In the genomic region with DNA sequence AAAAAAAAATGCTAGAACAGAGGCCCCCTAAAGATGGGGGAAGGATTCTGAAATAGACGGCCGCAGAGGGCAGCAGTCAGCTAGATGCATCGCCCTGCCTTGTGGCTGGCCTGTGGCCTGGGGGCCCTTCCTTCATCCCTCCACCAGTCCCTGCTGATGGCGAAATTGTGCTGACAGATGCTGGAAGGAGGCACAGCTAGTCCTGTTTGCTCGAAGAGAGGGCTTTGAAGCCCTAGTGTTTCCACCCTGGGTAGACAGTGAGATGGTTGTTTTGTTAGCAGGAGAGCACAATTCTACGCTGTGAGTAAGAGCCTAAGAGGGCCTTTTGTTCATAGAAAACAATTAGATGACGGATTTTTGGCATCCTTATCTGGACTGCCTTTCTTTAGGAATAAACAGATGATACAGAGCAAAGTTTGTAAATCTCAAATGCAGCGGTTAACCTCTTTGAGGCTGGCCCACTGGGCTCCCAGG, we compare ENCODE assay signal across 15 cellular contexts. TPM values are rescaled to one million over a fixed set of nuclear protein-coding genes. Genes with fewer than 3 reads are reported as not detected.
A peak's percentile ranks its signal among the peaks of the same experiment; 100 is the strongest.
DNase-seq lines count a peak whose midpoint lies in the region; ATAC-seq and TF ChIP-seq lines count a peak whose summit lies in the region.
"Had no signal": no experiment of that assay in that cellular context is flagged by ENCODE, and none has a peak within 500 bp of the region (broad histone marks: within the 10 kb centered on the region; RNA-seq: fewer than 3 reads in every experiment).

No MANE protein-coding gene starts in this region.

- H3K27me3 Mint-ChIP-seq in neural crest cell (ENCODE audit: low read depth): no peaks in the 10 kb centered on the region
- H3K27me3 Mint-ChIP-seq in activated naive CD8-positive, alpha-beta T cell treated with anti-CD3 and anti-CD28 coated beads, Interleukin-2, amount 50 U/mL, for 24 hours: no peaks in the 10 kb centered on the region
- H3K27me3 Mint-ChIP-seq: activated CD4-positive, alpha-beta T cell treated with anti-CD3 and anti-CD28 coated beads, Interleukin-2, amount 10 ng/mL, durations not matched to agents 7 days and 5 days; activated naive CD4-positive, alpha-beta T cell treated with anti-CD3 and anti-CD28 coated beads, Interleukin-2, amount 10 ng/mL, durations not matched to agents 7 days and 5 days; stimulated activated naive CD8-positive, alpha-beta T cell treated with anti-CD3 and anti-CD28 coated beads, Interleukin-15, Interleukin-2, amounts not matched to agents 100 ng/mL and 50 ng/mL, for 24 hours had no signal

- 61% methylated on average over 8 of the region's 8 CpGs for WGBS in smooth muscle cell (ENCODE audit: low lambda C conversion rate)

- no peak for TF ChIP-seq CTCF in AG04450 (IDR thresholded peaks at IDR 0.05; ENCODE audit: low read depth, low read length)
- peak; percentile 12 for TF ChIP-seq CTCF in fibroblast of the aortic adventitia (IDR thresholded peaks at IDR 0.05; ENCODE audit: insufficient read depth, low read length)
- no peak for TF ChIP-seq CTCF in neural crest cell (conservative IDR thresholded peaks at IDR 0.05)
- TF ChIP-seq CTCF in smooth muscle cell (IDR thresholded peaks at IDR 0.05; ENCODE audit: borderline replicate concordance, insufficient read depth, poor library complexity, severe bottlenecking): no peak

- H2AFZ ChIP-seq in smooth muscle cell (ENCODE audit: low read depth): no peak overlapping the region
- H2AFZ ChIP-seq: parathyroid adenoma had no signal

- no peak for DNase-seq in AG04450 (ENCODE audit: low read depth, low spot score)
- peak in 56 of 58 donors; percentile 12 to 97 (median 74) for DNase-seq in anterior cingulate cortex (lab: John Stamatoyannopoulos, UW)
- peak; percentile 91 for DNase-seq in fibroblast of the aortic adventitia (ENCODE audit: low read depth)
- DNase-seq in neural crest cell (ENCODE audit: low read depth, low spot score): peak; percentile 8
- no peak for DNase-seq in smooth muscle cell (lab: John Stamatoyannopoulos, UW; ENCODE audit: unreplicated experiment)
- no peak for DNase-seq in activated naive CD8-positive, alpha-beta T cell treated with anti-CD3 and anti-CD28 coated beads, Interleukin-2, amount 50 U/mL, for 24 hours
- DNase-seq in NCI-H2196 treated with DMSO at 0.1 percent for 48 hours (lab: John Stamatoyannopoulos, UW; ENCODE audit: unreplicated experiment): no peak
- DNase-seq: activated CD4-positive, alpha-beta T cell treated with anti-CD3 and anti-CD28 coated beads, Interleukin-2, amount 10 ng/mL, durations not matched to agents 7 days and 5 days; activated naive CD4-positive, alpha-beta T cell treated with anti-CD3 and anti-CD28 coated beads, Interleukin-2, amount 10 ng/mL, durations not matched to agents 7 days and 5 days; central memory CD4-positive, alpha-beta T cell; NCI-H2081; NCI-H748 treated with DMSO at 0.1 percent for 48 hours had no signal

- peaks cover 6% of the 10 kb centered on the region for H3K9me3 Mint-ChIP-seq in neural crest cell
- peaks cover 4% of the 10 kb centered on the region for H3K9me3 Mint-ChIP-seq in activated naive CD8-positive, alpha-beta T cell treated with anti-CD3 and anti-CD28 coated beads, Interleukin-2, amount 50 U/mL, for 24 hours
- H3K9me3 Mint-ChIP-seq: activated CD4-positive, alpha-beta T cell treated with anti-CD3 and anti-CD28 coated beads, Interleukin-2, amount 10 ng/mL, durations not matched to agents 7 days and 5 days; stimulated activated naive CD8-positive, alpha-beta T cell treated with anti-CD3 and anti-CD28 coated beads, Interleukin-15, Interleukin-2, amounts not matched to agents 100 ng/mL and 50 ng/mL, for 24 hours had no signal

- peaks cover 40% of the 10 kb centered on the region for H3K36me3 Mint-ChIP-seq in neural crest cell (ENCODE audit: low read depth)
- H3K36me3 Mint-ChIP-seq in activated naive CD8-positive, alpha-beta T cell treated with anti-CD3 and anti-CD28 coated beads, Interleukin-2, amount 50 U/mL, for 24 hours (ENCODE audit: low read depth): peaks cover 53% of the 10 kb centered on the region

- no peak for ATAC-seq in activated naive CD8-positive, alpha-beta T cell treated with anti-CD3 and anti-CD28 coated beads, Interleukin-2, amount 50 U/mL, for 24 hours
- no peak for ATAC-seq in HG02970 (IDR thresholded peaks at IDR 0.05; ENCODE audit: low FRiP score, unreplicated experiment)

- H3K27ac ChIP-seq in AG04450 (ENCODE audit: low read depth, low read length) (peak overlapping the region; percentile 12), smooth muscle cell (ENCODE audit: low read depth) (no peak overlapping the region)
- H3K27ac ChIP-seq: parathyroid adenoma had no signal

- peaks cover 25% of the 10 kb centered on the region for H3K36me3 ChIP-seq in smooth muscle cell (ENCODE audit: low read depth)

- CTCF ChIA-PET in AG04450 (lab: Charles Lee): interaction anchor here (1.1 kb wide), 1 partner anchor 329 kb away, joined by 3 read pairs; no protein-coding TSS in a partner anchor

- no peaks in the 10 kb centered on the region for H3K4me1 ChIP-seq in smooth muscle cell (ENCODE audit: low read depth)
- H3K4me1 ChIP-seq: parathyroid adenoma had no signal

- peak overlapping the region; percentile 58 for H3K27ac Mint-ChIP-seq in neural crest cell (ENCODE audit: unreplicated experiment)
- H3K27ac Mint-ChIP-seq in activated naive CD8-positive, alpha-beta T cell treated with anti-CD3 and anti-CD28 coated beads, Interleukin-2, amount 50 U/mL, for 24 hours: no peak overlapping the region
- H3K27ac Mint-ChIP-seq: activated CD4-positive, alpha-beta T cell treated with anti-CD3 and anti-CD28 coated beads, Interleukin-2, amount 10 ng/mL, durations not matched to agents 7 days and 5 days; activated naive CD4-positive, alpha-beta T cell treated with anti-CD3 and anti-CD28 coated beads, Interleukin-2, amount 10 ng/mL, durations not matched to agents 7 days and 5 days; stimulated activated naive CD8-positive, alpha-beta T cell treated with anti-CD3 and anti-CD28 coated beads, Interleukin-15, Interleukin-2, amounts not matched to agents 100 ng/mL and 50 ng/mL, for 24 hours had no signal

- no peaks in the 10 kb centered on the region for H3F3A ChIP-seq in smooth muscle cell (ENCODE audit: low read depth)

- no peak overlapping the region for H3K4me2 ChIP-seq in smooth muscle cell

- H3K9me3 ChIP-seq in AG04450 (ENCODE audit: control insufficient read depth, insufficient read depth, low read length): no peaks in the 10 kb centered on the region
- H3K9me3 ChIP-seq in smooth muscle cell (replicated peaks; ENCODE audit: low read depth): no peaks in the 10 kb centered on the region

- no peaks in the 10 kb centered on the region for H3K79me2 ChIP-seq in smooth muscle cell (ENCODE audit: low read depth)
- H3K79me2 ChIP-seq: parathyroid adenoma had no signal

- no peak overlapping the region for H3K9ac ChIP-seq in smooth muscle cell (ENCODE audit: low read depth)
- H3K9ac ChIP-seq: parathyroid adenoma had no signal

- no peak overlapping the region for H3K4me3 Mint-ChIP-seq in neural crest cell
- H3K4me3 Mint-ChIP-seq in activated naive CD8-positive, alpha-beta T cell treated with anti-CD3 and anti-CD28 coated beads, Interleukin-2, amount 50 U/mL, for 24 hours: no peak overlapping the region
- H3K4me3 Mint-ChIP-seq: activated CD4-positive, alpha-beta T cell treated with anti-CD3 and anti-CD28 coated beads, Interleukin-2, amount 10 ng/mL, durations not matched to agents 7 days and 5 days; activated naive CD4-positive, alpha-beta T cell treated with anti-CD3 and anti-CD28 coated beads, Interleukin-2, amount 10 ng/mL, durations not matched to agents 7 days and 5 days; stimulated activated naive CD8-positive, alpha-beta T cell treated with anti-CD3 and anti-CD28 coated beads, Interleukin-15, Interleukin-2, amounts not matched to agents 100 ng/mL and 50 ng/mL, for 24 hours had no signal

- H3K27me3 ChIP-seq in AG04450 (ENCODE audit: control insufficient read depth, insufficient read depth, low read length) (no peaks in the 10 kb centered on the region), smooth muscle cell (ENCODE audit: low read depth) (no peaks in the 10 kb centered on the region)

- H4K20me1 ChIP-seq in smooth muscle cell (ENCODE audit: low read depth): no peaks in the 10 kb centered on the region

- H3K4me1 Mint-ChIP-seq in neural crest cell: peaks cover 14% of the 10 kb centered on the region
- no peaks in the 10 kb centered on the region for H3K4me1 Mint-ChIP-seq in activated naive CD8-positive, alpha-beta T cell treated with anti-CD3 and anti-CD28 coated beads, Interleukin-2, amount 50 U/mL, for 24 hours
- H3K4me1 Mint-ChIP-seq: activated CD4-positive, alpha-beta T cell treated with anti-CD3 and anti-CD28 coated beads, Interleukin-2, amount 10 ng/mL, durations not matched to agents 7 days and 5 days; activated naive CD4-positive, alpha-beta T cell treated with anti-CD3 and anti-CD28 coated beads, Interleukin-2, amount 10 ng/mL, durations not matched to agents 7 days and 5 days had no signal

- H3K4me3 ChIP-seq in AG04450 (ENCODE audit: low read depth, low read length) (no peak overlapping the region), fibroblast of the aortic adventitia (ENCODE audit: low read depth, low read length) (no peak overlapping the region), smooth muscle cell (no peak overlapping the region)

- POLR2A ChIA-PET in AG04450 (lab: Yijun Ruan, JAX): no interaction called here

RNA-seq across cellular contexts. Expression of a gene that starts 22.9 kb away (rescaled TPM):
- polyA plus RNA-seq in AG04450 (2011; rRNA removed): 67.1 and 77.8 TPM in 2 replicates
- polyA minus RNA-seq in AG04450 (2011; rRNA and poly(A)+ RNA removed): 90.3 and 146 TPM in 2 replicates
- 67.1 and 67.7 TPM in 2 replicates for total RNA-seq in fibroblast of the aortic adventitia (ENCODE audit: low replicate concordance)
- total RNA-seq in neural crest cell: 59.1 and 63.6 TPM in 2 replicates
- total RNA-seq in smooth muscle cell: 37.2 and 47.4 TPM in 2 replicates
- 46.7 and 49.1 TPM in 2 replicates for polyA plus RNA-seq in smooth muscle cell

RNA-seq across cellular contexts. Expression of a gene that starts 54.7 kb away (rescaled TPM):
- polyA plus RNA-seq in AG04450 (2011; rRNA removed) (6.4 and 8.5 TPM in 2 replicates), smooth muscle cell (6.2 and 7.9 TPM in 2 replicates)
- 3.2 and 6.5 TPM in 2 replicates for polyA minus RNA-seq in AG04450 (2011; rRNA and poly(A)+ RNA removed)
- total RNA-seq in fibroblast of the aortic adventitia (ENCODE audit: low replicate concordance) (6.5 and 23.3 TPM in 2 replicates), neural crest cell (35.2 and 36.3 TPM in 2 replicates), smooth muscle cell (9.3 and 11.7 TPM in 2 replicates)

RNA-seq across cellular contexts. Expression of a gene that starts 56.5 kb away (rescaled TPM):
- 89.7 and 100 TPM in 2 replicates for polyA plus RNA-seq in AG04450 (2011; rRNA removed)
- 36.1 and 36.8 TPM in 2 replicates for polyA minus RNA-seq in AG04450 (2011; rRNA and poly(A)+ RNA removed)
- total RNA-seq in fibroblast of the aortic adventitia (ENCODE audit: low replicate concordance): 34.3 and 59.9 TPM in 2 replicates
- 61.9 and 63.2 TPM in 2 replicates for total RNA-seq in neural crest cell
- total RNA-seq in smooth muscle cell: 46.0 and 50.2 TPM in 2 replicates
- 43.8 and 57.3 TPM in 2 replicates for polyA plus RNA-seq in smooth muscle cell

Comparison
In these comparisons a context has a peak if more than half of its experiments do, and no peak if none do; other contexts are left out.
1. DNase-seq: peak in anterior cingulate cortex (56 of 58), fibroblast of the aortic adventitia (single experiment) and neural crest cell (single experiment); none in AG04450 (single experiment), smooth muscle cell (single experiment), activated naive CD8-positive, alpha-beta T cell treated with anti-CD3 and anti-CD28 coated beads, Interleukin-2, amount 50 U/mL, for 24 hours (single experiment) and NCI-H2196 treated with DMSO at 0.1 percent for 48 hours (single experiment).